20 cellular contexts compared by ENCODE assay signal in the genomic region with DNA sequence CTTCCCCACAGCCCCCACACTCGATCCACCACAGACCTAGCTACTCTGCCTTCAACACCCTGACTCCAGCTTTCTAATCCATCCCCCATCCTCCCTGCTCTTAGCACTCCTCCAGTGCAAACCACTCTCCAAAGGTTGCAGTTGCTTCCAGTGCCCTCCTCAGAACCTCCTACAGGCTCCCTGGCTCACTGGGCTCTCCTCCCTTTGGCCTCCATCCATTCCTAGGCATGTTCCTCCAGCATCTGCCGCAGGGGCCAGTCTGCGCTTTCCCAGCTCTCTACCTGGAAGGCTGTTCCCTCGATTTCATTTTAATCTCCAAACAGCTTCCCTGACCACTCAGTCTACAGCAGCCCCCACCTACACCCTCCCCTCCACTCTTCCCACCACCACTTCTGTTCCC.
"Had no signal": no experiment of that assay in that cellular context is flagged by ENCODE, and none has a peak within 500 bp of the region (broad histone marks: within the 10 kb centered on the region; RNA-seq: fewer than 3 reads in every experiment).

No MANE protein-coding gene starts in this region.

- H3K27me3 ChIP-seq: pancreas, suprapubic skin had no signal

- H3K27ac ChIP-seq: esophagus squamous epithelium, gastroesophageal sphincter, hepatocyte, pancreas, suprapubic skin, tibial artery, upper lobe of right lung had no signal

- ATAC-seq: effector memory CD8-positive, alpha-beta T cell; gastroesophageal sphincter; left lobe of liver; mucosa of descending colon; naive thymus-derived CD8-positive, alpha-beta T cell; pancreas; right cardiac atrium; stimulated activated effector memory CD8-positive, alpha-beta T cell treated with anti-CD3 and anti-CD28 coated beads, Interleukin-12 subunit alpha, Interleukin-12 subunit beta, amount 100 ng/mL, for 72 hours; stimulated activated naive CD8-positive, alpha-beta T cell treated with anti-CD3 and anti-CD28 coated beads, Interleukin-15, Interleukin-2, amounts not matched to agents 100 U/mL and 50 U/mL, for 24 hours; upper lobe of right lung had no signal

- H3K9me3 ChIP-seq: esophagus squamous epithelium, gastroesophageal sphincter, mucosa of descending colon, pancreas, suprapubic skin, tibial artery, upper lobe of right lung had no signal

- DNase-seq: effector memory CD8-positive, alpha-beta T cell; esophagus squamous epithelium; foreskin fibroblast; kidney glomerular epithelial cell; mammary epithelial cell; naive thymus-derived CD8-positive, alpha-beta T cell; pancreas; right cardiac atrium; stimulated activated CD4-positive, alpha-beta T cell treated with anti-CD3 and anti-CD28 coated beads, Interleukin-2, amount 100 ng/mL, for 48 hours; stimulated activated CD8-positive, alpha-beta memory T cell treated with anti-CD3 and anti-CD28 coated beads, Interleukin-4, amount 100 ng/mL, for 48 hours; stimulated activated naive CD8-positive, alpha-beta T cell treated with anti-CD3 and anti-CD28 coated beads, Interleukin-15, Interleukin-2, amounts not matched to agents 100 U/mL and 50 U/mL, for 24 hours; tibial artery; upper lobe of right lung had no signal

- H3K4me3 ChIP-seq: esophagus squamous epithelium, gastroesophageal sphincter, hepatocyte, mucosa of descending colon, pancreas, smooth muscle cell, suprapubic skin, tibial artery, upper lobe of right lung had no signal

- H3K4me1 ChIP-seq: esophagus squamous epithelium, gastroesophageal sphincter, pancreas, suprapubic skin, tibial artery, upper lobe of right lung had no signal

- H3K36me3 ChIP-seq: esophagus squamous epithelium, gastroesophageal sphincter, pancreas, suprapubic skin, tibial artery, upper lobe of right lung had no signal
